In the genomic region with DNA sequence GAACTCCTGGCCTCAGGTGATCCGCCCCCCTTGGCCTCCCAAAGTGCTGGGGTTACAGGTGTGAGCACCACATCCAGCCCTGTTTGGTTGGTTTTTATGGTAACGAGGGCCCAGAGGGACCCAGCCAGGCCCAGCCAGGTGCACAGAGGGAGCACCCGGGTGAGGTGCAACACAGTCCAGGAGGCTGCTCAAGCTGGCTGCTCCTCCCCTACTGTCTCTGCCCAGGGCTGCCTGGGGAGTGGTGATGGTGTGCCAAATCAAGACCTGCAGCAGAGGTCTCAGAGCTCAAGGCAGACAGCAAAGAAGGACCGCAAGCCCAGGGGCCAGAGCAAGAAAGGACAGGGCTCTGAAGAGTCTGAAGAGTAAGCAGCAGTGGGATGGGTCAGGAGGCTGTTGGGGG, we compare ENCODE assay signal across 16 cellular contexts.
"Had no signal": no experiment of that assay in that cellular context is flagged by ENCODE, and none has a peak within 500 bp of the region (broad histone marks: within the 10 kb centered on the region; RNA-seq: fewer than 3 reads in every experiment).

No MANE protein-coding gene starts in this region.

- H3K9me3 ChIP-seq: right atrium auricular region, thyroid gland, uterus had no signal

- H3K27me3 ChIP-seq: right atrium auricular region, thyroid gland, uterus had no signal

- H3K27ac ChIP-seq: right atrium auricular region, thyroid gland, uterus, VCaP had no signal

- H3K4me1 ChIP-seq: right atrium auricular region, uterus had no signal

- DNase-seq: activated CD4-positive, alpha-beta T cell treated with anti-CD3 and anti-CD28 coated beads for 4 hours; activated CD8-positive, alpha-beta memory T cell treated with anti-CD3 and anti-CD28 coated beads, Interleukin-2, amount 50 U/mL, for 4 hours; activated CD8-positive, alpha-beta T cell treated with anti-CD3 and anti-CD28 coated beads for 36 hours; activated naive CD8-positive, alpha-beta T cell treated with anti-CD3 and anti-CD28 coated beads, Interleukin-2, amount 10 ng/mL, durations not matched to agents 7 days and 5 days; anterior cingulate cortex; cerebellar nuclear complex; dermis blood vessel endothelial cell; erythroblast; left cardiac atrium; midbrain; small intestine; thyroid gland; uterus had no signal

- H3K36me3 ChIP-seq: right atrium auricular region, thyroid gland, uterus had no signal

- H3K4me3 ChIP-seq: lung, right atrium auricular region, thyroid gland, uterus had no signal
